In genomic region chr2:219736196-219736595, GRCh38 we compare ENCODE assay signal across 8 cellular contexts.
DNase-seq lines count a peak whose midpoint lies in the region; ATAC-seq and TF ChIP-seq lines count a peak whose summit lies in the region.

No MANE protein-coding gene starts in this region.

- H3K4me3 Mint-ChIP-seq in CD14-positive monocyte, result no peak overlapping the region

- H3K4me1 Mint-ChIP-seq in CD14-positive monocyte, result no peaks in the 10 kb centered on the region

- H3K9me3 Mint-ChIP-seq in CD14-positive monocyte, result no peaks in the 10 kb centered on the region

- H3K4me1 ChIP-seq in left lung, result no peaks in the 10 kb centered on the region

- H3K4me3 ChIP-seq in cardiac fibroblast (replicated peaks in 1 of 2; ENCODE audit: low read depth in 2 of 2, low read length in 2 of 2) (no peak overlapping the region), left lung (no peak overlapping the region)

- DNase-seq in CD14-positive monocyte (ENCODE audit: low spot score) (no peak), HT-29 (ENCODE audit: low spot score) (peak; percentile 79), NCI-H82 treated with DMSO at 0.1 percent for 48 hours (lab: John Stamatoyannopoulos, UW; ENCODE audit: unreplicated experiment) (peak; percentile 73), cardiac fibroblast (ENCODE audit: low read depth in 2 of 2) (peak; percentile 82 to 86), left lung (no peak)
- no peak for DNase-seq in activated CD4-positive, CD25-positive, alpha-beta regulatory T cell treated with anti-CD3 and anti-CD28 coated beads, Interleukin-2, amount 50 U/mL, for 72 hours

- H3K27me3 ChIP-seq in left lung, result peaks cover 0 to 11% of the 10 kb centered on the region in 2 donors

- ATAC-seq in left lung, result peak; percentile 93
- no peak for ATAC-seq in GM21367 (IDR thresholded peaks at IDR 0.05; ENCODE audit: unreplicated experiment)
- ATAC-seq in GM21528 (IDR thresholded peaks at IDR 0.05; ENCODE audit: low FRiP score, unreplicated experiment), result no peak

- no peak overlapping the region for H3K27ac ChIP-seq in left lung

- no peaks in the 10 kb centered on the region for H3K9me3 ChIP-seq in left lung

- intact Hi-C loops in CD14-positive monocyte (cut with micrococcal nuclease) (loop anchor here in 1 of 2 donors (5.0 kb wide), 1 partner anchor 1836 kb away; the partner anchor contains the start of gene EPHA4), left lung (cut with DNase I) (no loop called here)

- peak; percentile 23 for TF ChIP-seq CTCF in CD14-positive monocyte (IDR thresholded peaks at IDR 0.05)
- TF ChIP-seq CTCF in cardiac fibroblast (IDR thresholded peaks at IDR 0.05; ENCODE audit: low read depth, low read length), result peak; percentile 42
- peak; percentile 23 to 31 for TF ChIP-seq CTCF in left lung (IDR thresholded peaks at IDR 0.05)

- H3K27me3 Mint-ChIP-seq in CD14-positive monocyte (ENCODE audit: low read depth in 3 of 3), result peaks cover 0 to 15% (median 12%) of the 10 kb centered on the region in 3 donors

- H3K36me3 Mint-ChIP-seq in CD14-positive monocyte, result no peaks in the 10 kb centered on the region

- no peaks in the 10 kb centered on the region for H3K36me3 ChIP-seq in left lung

- no peak overlapping the region for H3K27ac Mint-ChIP-seq in CD14-positive monocyte

Comparison
In these comparisons a context has a peak if more than half of its experiments do, and no peak if none do; other contexts are left out.
1. DNase-seq: peak in HT-29 (single experiment), NCI-H82 treated with DMSO at 0.1 percent for 48 hours (single experiment) and cardiac fibroblast (2 of 2); none in CD14-positive monocyte (single experiment), left lung (0 of 2) and activated CD4-positive, CD25-positive, alpha-beta regulatory T cell treated with anti-CD3 and anti-CD28 coated beads, Interleukin-2, amount 50 U/mL, for 72 hours (single experiment).
2. Peak in every context shown above with its lines, with median percentiles within 50 percentile points of each other: CTCF ChIP-seq.